16 cellular contexts compared by ENCODE assay signal in genomic region chr5:89417990-89418820, GRCh38.
DNase-seq lines count a peak whose midpoint lies in the region; ATAC-seq and TF ChIP-seq lines count a peak whose summit lies in the region.
"Had no signal": no experiment of that assay in that cellular context is flagged by ENCODE, and none has a peak within 500 bp of the region (broad histone marks: within the 10 kb centered on the region; RNA-seq: fewer than 3 reads in every experiment).

No MANE protein-coding gene starts in this region.

- POLR2A ChIA-PET in WTC11 (lab: Charles Lee) = no interaction called here

- H3K4me3 ChIP-seq in KMS-11 (IDR thresholded peaks at IDR 0.05; ENCODE audit: insufficient read depth, low read depth, low read length) = no peak overlapping the region
- no peak overlapping the region for H3K4me3 ChIP-seq in lower lobe of right lung
- H3K4me3 ChIP-seq: ascending aorta, left lung had no signal

- H3K4me1 ChIP-seq in KMS-11 (ENCODE audit: low read depth, poor library complexity, severe bottlenecking) (peaks cover 31% of the 10 kb centered on the region), lower lobe of right lung (no peaks in the 10 kb centered on the region)
- H3K4me1 ChIP-seq: ascending aorta, BE2C had no signal

- H3K4me3 Mint-ChIP-seq in CD14-positive monocyte = no peak overlapping the region
- no peak overlapping the region for H3K4me3 Mint-ChIP-seq in WTC11
- H3K4me3 Mint-ChIP-seq: activated CD4-positive, alpha-beta memory T cell treated with anti-CD3 and anti-CD28 coated beads, Interleukin-2, amount 10 ng/mL, durations not matched to agents 7 days and 5 days; natural killer cell treated with Interleukin-12 subunit alpha and Interleukin-12 subunit beta and Interleukin-15 and Interleukin-18, amount 100 ng/mL, for 72 hours had no signal

- no peaks in the 10 kb centered on the region for H3K79me2 ChIP-seq in KMS-11 (ENCODE audit: insufficient read depth, low read depth)

- H3K27me3 ChIP-seq in KMS-11 (ENCODE audit: insufficient read depth, low read depth) (no peaks in the 10 kb centered on the region), lower lobe of right lung (ENCODE audit: low read depth) (no peaks in the 10 kb centered on the region)
- H3K27me3 ChIP-seq: ascending aorta, BE2C, left lung had no signal

- no peak for TF ChIP-seq CTCF in CD14-positive monocyte (IDR thresholded peaks at IDR 0.05)
- TF ChIP-seq CTCF in KMS-11 (conservative IDR thresholded peaks at IDR 0.05; ENCODE audit: low read depth, low read length) = no peak
- no peak; the same call in 1 of the 2 replicates for TF ChIP-seq CTCF in WTC11 (IDR thresholded peaks at IDR 0.05)
- TF ChIP-seq CTCF in lower lobe of right lung (IDR thresholded peaks at IDR 0.05) = no peak
- no peak for TF ChIP-seq CTCF in GM20000 (IDR thresholded peaks at IDR 0.05; ENCODE audit: extremely low read depth, missing control alignments)
- no peak for TF ChIP-seq CTCF in omental fat pad (IDR thresholded peaks at IDR 0.05)

- H4K20me1 ChIP-seq in KMS-11 (ENCODE audit: insufficient read depth) = no peaks in the 10 kb centered on the region

- peak overlapping the region; percentile 15; the same call in 1 of the 2 replicates for H2AFZ ChIP-seq in KMS-11 (ENCODE audit: low read depth)

- H3K27ac ChIP-seq in KMS-11 = no peak overlapping the region
- H3K27ac ChIP-seq in lower lobe of right lung = no peak overlapping the region
- H3K27ac ChIP-seq: ascending aorta had no signal

- no peak overlapping the region for H3K9ac ChIP-seq in KMS-11

- peaks cover 17 to 36% (median 26%) of the 10 kb centered on the region in 7 donors for H3K9me3 Mint-ChIP-seq in CD14-positive monocyte
- H3K9me3 Mint-ChIP-seq in WTC11 = peaks cover 14% of the 10 kb centered on the region

- H3K27ac Mint-ChIP-seq in CD14-positive monocyte (peak overlapping the region; percentile 75 to 90 (median 78)), WTC11 (no peak overlapping the region)
- H3K27ac Mint-ChIP-seq: activated CD4-positive, alpha-beta memory T cell treated with anti-CD3 and anti-CD28 coated beads, Interleukin-2, amount 10 ng/mL, durations not matched to agents 7 days and 5 days; natural killer cell treated with Interleukin-12 subunit alpha and Interleukin-12 subunit beta and Interleukin-15 and Interleukin-18, amount 100 ng/mL, for 72 hours had no signal

- intact Hi-C loops in CD14-positive monocyte (cut with micrococcal nuclease) (no loop called here), lower lobe of right lung (cut with DNase I) (no loop called here)

- H3K9me3 ChIP-seq in lower lobe of right lung = no peaks in the 10 kb centered on the region
- H3K9me3 ChIP-seq: ascending aorta, BE2C had no signal

- ATAC-seq in WTC11 (peak; percentile 81), lower lobe of right lung (peak in 1 of 2 donors; percentile 46), omental fat pad (ENCODE audit: low FRiP score) (no peak)
- ATAC-seq: left lung; natural killer cell treated with Interleukin-12 subunit alpha and Interleukin-12 subunit beta and Interleukin-15 and Interleukin-18, amount 100 ng/mL, for 72 hours; Panc1; sciatic nerve had no signal

- DNase-seq in CD14-positive monocyte (ENCODE audit: low spot score) (peak; percentile 73), WTC11 (ENCODE audit: low spot score) (peak; percentile 34), lower lobe of right lung (peak; percentile 16), Ammon's horn (ENCODE audit: low spot score) (no peak), GM20000 (ENCODE audit: low spot score) (no peak), NCI-H1417 (lab: John Stamatoyannopoulos, UW) (no peak), omental fat pad (ENCODE audit: low spot score) (no peak)
- DNase-seq: activated CD4-positive, alpha-beta memory T cell treated with anti-CD3 and anti-CD28 coated beads, Interleukin-2, amount 10 ng/mL, durations not matched to agents 7 days and 5 days; BE2C; EL had no signal

- peaks cover 19% of the 10 kb centered on the region for H3K4me1 Mint-ChIP-seq in CD14-positive monocyte
- peaks cover 17% of the 10 kb centered on the region for H3K4me1 Mint-ChIP-seq in WTC11
- H3K4me1 Mint-ChIP-seq: activated CD4-positive, alpha-beta memory T cell treated with anti-CD3 and anti-CD28 coated beads, Interleukin-2, amount 10 ng/mL, durations not matched to agents 7 days and 5 days had no signal

- H3K36me3 Mint-ChIP-seq in CD14-positive monocyte = peaks cover 15 to 24% of the 10 kb centered on the region in 2 donors
- no peaks in the 10 kb centered on the region for H3K36me3 Mint-ChIP-seq in WTC11

- H3K36me3 ChIP-seq in KMS-11 (ENCODE audit: insufficient read depth) = no peaks in the 10 kb centered on the region
- H3K36me3 ChIP-seq in lower lobe of right lung = no peaks in the 10 kb centered on the region
- H3K36me3 ChIP-seq: ascending aorta, BE2C, left lung had no signal

- CTCF ChIA-PET in WTC11 (lab: Charles Lee) = interaction anchor here (1.1 kb wide), 1 partner anchor 847 kb away, joined by 3 read pairs; no protein-coding TSS in a partner anchor

- peaks cover 0 to 1% (median 0%) of the 10 kb centered on the region in 3 donors for H3K27me3 Mint-ChIP-seq in CD14-positive monocyte (ENCODE audit: low read depth in 3 of 3)
- H3K27me3 Mint-ChIP-seq in WTC11 (ENCODE audit: low read depth) = peaks cover 3% of the 10 kb centered on the region; the same call in 1 of the 2 replicates
- H3K27me3 Mint-ChIP-seq: activated CD4-positive, alpha-beta memory T cell treated with anti-CD3 and anti-CD28 coated beads, Interleukin-2, amount 10 ng/mL, durations not matched to agents 7 days and 5 days; natural killer cell treated with Interleukin-12 subunit alpha and Interleukin-12 subunit beta and Interleukin-15 and Interleukin-18, amount 100 ng/mL, for 72 hours had no signal

- peak overlapping the region; percentile 19; the same call in 1 of the 2 replicates for H3K4me2 ChIP-seq in KMS-11

TF ChIP-seq in WTC11, 78 proteins besides CTCF, POLR2A, EP300 and RAD21 (continues in another document):
- TF ChIP-seq ELF4 (CRISPR knock-in tag; IDR thresholded peaks at IDR 0.05; ENCODE audit: low read depth) (no peak), FOXJ3 (CRISPR knock-in tag; IDR thresholded peaks at IDR 0.05; ENCODE audit: borderline replicate concordance) (no peak), USF1 (CRISPR knock-in tag; IDR thresholded peaks at IDR 0.05) (no peak), PREB (CRISPR knock-in tag; IDR thresholded peaks at IDR 0.05; ENCODE audit: borderline replicate concordance) (no peak), CREB1 (CRISPR knock-in tag; IDR thresholded peaks at IDR 0.05) (no peak), NR1H2 (CRISPR knock-in tag; IDR thresholded peaks at IDR 0.05) (no peak), ATF2 (CRISPR knock-in tag; IDR thresholded peaks at IDR 0.05; ENCODE audit: borderline replicate concordance, low read depth) (no peak), ZNF232 (CRISPR knock-in tag; IDR thresholded peaks at IDR 0.05) (no peak), FOXP1 (CRISPR knock-in tag; IDR thresholded peaks at IDR 0.05; ENCODE audit: borderline replicate concordance) (no peak), ZNF423 (CRISPR knock-in tag; IDR thresholded peaks at IDR 0.05) (no peak), TP53 (CRISPR knock-in tag; IDR thresholded peaks at IDR 0.05) (no peak)
- TF ChIP-seq, protein P1, sequence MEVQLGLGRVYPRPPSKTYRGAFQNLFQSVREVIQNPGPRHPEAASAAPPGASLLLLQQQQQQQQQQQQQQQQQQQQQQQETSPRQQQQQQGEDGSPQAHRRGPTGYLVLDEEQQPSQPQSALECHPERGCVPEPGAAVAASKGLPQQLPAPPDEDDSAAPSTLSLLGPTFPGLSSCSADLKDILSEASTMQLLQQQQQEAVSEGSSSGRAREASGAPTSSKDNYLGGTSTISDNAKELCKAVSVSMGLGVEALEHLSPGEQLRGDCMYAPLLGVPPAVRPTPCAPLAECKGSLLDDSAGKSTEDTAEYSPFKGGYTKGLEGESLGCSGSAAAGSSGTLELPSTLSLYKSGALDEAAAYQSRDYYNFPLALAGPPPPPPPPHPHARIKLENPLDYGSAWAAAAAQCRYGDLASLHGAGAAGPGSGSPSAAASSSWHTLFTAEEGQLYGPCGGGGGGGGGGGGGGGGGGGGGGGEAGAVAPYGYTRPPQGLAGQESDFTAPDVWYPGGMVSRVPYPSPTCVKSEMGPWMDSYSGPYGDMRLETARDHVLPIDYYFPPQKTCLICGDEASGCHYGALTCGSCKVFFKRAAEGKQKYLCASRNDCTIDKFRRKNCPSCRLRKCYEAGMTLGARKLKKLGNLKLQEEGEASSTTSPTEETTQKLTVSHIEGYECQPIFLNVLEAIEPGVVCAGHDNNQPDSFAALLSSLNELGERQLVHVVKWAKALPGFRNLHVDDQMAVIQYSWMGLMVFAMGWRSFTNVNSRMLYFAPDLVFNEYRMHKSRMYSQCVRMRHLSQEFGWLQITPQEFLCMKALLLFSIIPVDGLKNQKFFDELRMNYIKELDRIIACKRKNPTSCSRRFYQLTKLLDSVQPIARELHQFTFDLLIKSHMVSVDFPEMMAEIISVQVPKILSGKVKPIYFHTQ (CRISPR knock-in tag; IDR thresholded peaks at IDR 0.05) = no peak

Comparison
In these comparisons a context has a peak if more than half of its experiments do, and no peak if none do; other contexts are left out.
1. DNase-seq: peak in CD14-positive monocyte (single experiment), WTC11 (single experiment) and lower lobe of right lung (single experiment); none in Ammon's horn (single experiment), GM20000 (single experiment), NCI-H1417 (0 of 3) and omental fat pad (single experiment).